Comparison of ENCODE assay signal across 15 cellular contexts in the genomic region with DNA sequence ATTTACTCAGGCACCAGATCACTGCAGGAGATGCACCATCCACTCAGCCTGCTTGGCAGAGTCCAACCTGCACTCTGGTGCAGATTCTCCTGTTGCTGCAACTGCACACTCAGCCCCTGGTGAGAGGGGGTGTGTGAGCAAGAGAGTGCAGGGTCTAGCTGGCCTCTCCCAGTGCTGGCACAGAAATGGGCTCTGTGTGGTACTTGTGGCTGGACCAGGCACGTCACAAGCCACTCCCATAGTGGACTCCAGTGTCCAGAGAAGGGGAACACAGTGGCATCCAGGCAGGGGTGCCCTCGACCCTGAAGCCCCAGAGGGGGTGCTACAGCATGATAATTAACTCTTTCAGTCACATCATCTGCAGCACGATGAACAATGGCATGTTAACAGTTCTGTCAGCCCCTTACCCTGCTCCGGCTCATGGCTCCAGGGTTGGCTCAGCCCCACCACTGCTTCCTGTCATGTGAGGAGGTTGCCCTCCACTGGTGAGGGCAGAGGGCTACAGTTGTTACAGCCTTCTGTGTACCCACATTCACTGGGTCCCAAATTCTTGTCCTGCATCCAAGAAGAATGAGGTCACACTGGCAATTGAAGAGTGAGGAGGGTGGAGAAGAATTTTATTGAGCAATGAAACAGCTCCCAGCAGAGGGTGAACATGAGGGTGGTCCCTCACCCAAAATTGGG.
DNase-seq lines count a peak whose midpoint lies in the region; ATAC-seq, FAIRE-seq and TF ChIP-seq lines count a peak whose summit lies in the region.
"Had no signal": no experiment of that assay in that cellular context is flagged by ENCODE, and none has a peak within 500 bp of the region (broad histone marks: within the 10 kb centered on the region; RNA-seq: fewer than 3 reads in every experiment).

No MANE protein-coding gene starts in this region.

- no peaks in the 10 kb centered on the region for H4K20me1 ChIP-seq in H1 (replicated peaks in 1 of 2; ENCODE audit: control insufficient read depth in 1 of 2, insufficient read depth in 2 of 2, low read length in 2 of 2)

- no peak overlapping the region; the same call in 1 of the 2 replicates for H3K18ac ChIP-seq in H1 (ENCODE audit: extremely low read depth, low read length)

- WGBS in H1 (ENCODE audit: extremely low coverage in 1 of 2, insufficient coverage in 1 of 2, insufficient read length in 1 of 2, insufficient replicate concordance in 2 of 2, low coverage in 1 of 2, low lambda C conversion rate in 2 of 2, missing lambda C conversion rate in 1 of 2), 2 experiments = 62% methylated on average over 4 of the region's 4 CpGs; no CpG with 5 or more reads in 1 of the 2 experiments

- H3K79me1 ChIP-seq in H1 (ENCODE audit: low read depth, low read length) = no peaks in the 10 kb centered on the region

- no peak overlapping the region for H3K9ac ChIP-seq in H1 (replicated peaks in 1 of 4; ENCODE audit: extremely low read depth in 1 of 4, low read depth in 3 of 4, low read length in 3 of 4)
- H3K9ac ChIP-seq: parathyroid adenoma had no signal

- H3K23ac ChIP-seq in H1 (ENCODE audit: insufficient read length) = no peak overlapping the region

- no peak overlapping the region for H3K27ac ChIP-seq in H1 (ENCODE audit: low read depth, low read length)
- H3K27ac ChIP-seq: parathyroid adenoma had no signal

- H3K23me2 ChIP-seq in H1 (ENCODE audit: low read depth, low read length) = no peaks in the 10 kb centered on the region; the same call in 1 of the 2 replicates

- no peaks in the 10 kb centered on the region for H3K79me2 ChIP-seq in H1 (ENCODE audit: control insufficient read depth in 1 of 2, insufficient read depth in 2 of 2, low read length in 2 of 2)
- H3K79me2 ChIP-seq: parathyroid adenoma had no signal

- peak; percentile 93 to 95 for TF ChIP-seq RAD21 in H1 (IDR thresholded peaks at IDR 0.05 in 1 of 2, conservative IDR thresholded peaks at IDR 0.05 in 1 of 2; ENCODE audit: low read depth in 2 of 2, low read length in 2 of 2)

- H2BK120ac ChIP-seq in H1 (replicated peaks; ENCODE audit: low read depth, low read length) = no peak overlapping the region

- CTCF ChIA-PET in H1 (lab: Charles Lee; ENCODE audit: partially characterized antibody) = interaction anchor here (0.5 to 1.2 kb wide), 3 partner anchors 12 to 1539 kb away, joined by 3 to 5 read pairs (median 3); no protein-coding TSS in a partner anchor

- H3K27me3 ChIP-seq in H1 (replicated peaks in 1 of 4; ENCODE audit: control insufficient read depth in 3 of 4, extremely low read depth in 1 of 4, insufficient read depth in 3 of 4, low read length in 3 of 4) = no peaks in the 10 kb centered on the region

- no peak overlapping the region for H2BK15ac ChIP-seq in H1 (ENCODE audit: low read length)

- H3K4me1 ChIP-seq in H1 (replicated peaks in 1 of 4; ENCODE audit: control insufficient read depth in 3 of 4, insufficient read depth in 4 of 4, low read length in 3 of 4) = peaks cover 2 to 8% (median 4%) of the 10 kb centered on the region in 4 experiments; a peak in 4 of 7 replicates

- peak overlapping the region; percentile 75 for H2AFZ ChIP-seq in H1 (ENCODE audit: low read length)
- H2AFZ ChIP-seq: parathyroid adenoma had no signal

- H2BK20ac ChIP-seq in H1 (ENCODE audit: low read length) = no peak overlapping the region

- H2AK5ac ChIP-seq in H1 (ENCODE audit: low read depth, low read length) = no peak overlapping the region

- no peaks in the 10 kb centered on the region for H3K36me3 ChIP-seq in H1 (ENCODE audit: control insufficient read depth in 2 of 4, insufficient read depth in 4 of 4, low read length in 3 of 4)

- no peak overlapping the region for H2BK12ac ChIP-seq in H1 (ENCODE audit: low read depth, low read length)

- no peak overlapping the region for H3K4me2 ChIP-seq in H1 (ENCODE audit: insufficient read depth in 1 of 2, low read depth in 2 of 2, low read length in 2 of 2)

- peak; percentile 13 for DNase-seq in DMS53 (lab: John Stamatoyannopoulos, UW)
- no peak for DNase-seq in DMS53 treated with DMSO at 0.1 percent for 48 hours (lab: John Stamatoyannopoulos, UW; ENCODE audit: unreplicated experiment)
- DNase-seq in M059J (ENCODE audit: low read depth) = peak; percentile 61
- DNase-seq in H1 (ENCODE audit: low read depth in 1 of 2, low spot score in 2 of 2) = peak in 1 of 2 experiments; percentile 46
- peak; percentile 24 for DNase-seq in renal cortical epithelial cell (ENCODE audit: low read depth)
- DNase-seq in HCEC 1CT = no peak
- no peak for DNase-seq in activated T-cell treated with anti-CD3 and anti-CD28 coated beads, Interleukin-2, amount 50 U/mL, for 48 hours
- DNase-seq: 8988T; activated CD4-positive, alpha-beta T cell treated with anti-CD3 and anti-CD28 coated beads for 4 hours; activated effector memory CD4-positive, alpha-beta T cell treated with anti-CD3 and anti-CD28 coated beads, Interleukin-2, amount 50 U/mL, for 16 hours; Kasumi-1; stimulated activated CD4-positive, alpha-beta T cell treated with anti-CD3 and anti-CD28 coated beads, Interleukin-4, amount 100 ng/mL, for 24 hours had no signal

- H4K8ac ChIP-seq in H1 (ENCODE audit: extremely low read depth, insufficient read depth, low read length) = no peak overlapping the region; the same call in 1 of the 2 replicates

- TF ChIP-seq EP300 in H1 (IDR thresholded peaks at IDR 0.05; ENCODE audit: borderline replicate concordance in 1 of 2, low read depth in 2 of 2, low read length in 2 of 2) = no peak

- no peak overlapping the region for H3K4ac ChIP-seq in H1 (replicated peaks; ENCODE audit: insufficient read length, low read depth, low read length)

- POLR2A ChIA-PET in H1 (lab: Charles Lee; ENCODE audit: partially characterized antibody) = no interaction called here

- H4K91ac ChIP-seq in H1 (replicated peaks; ENCODE audit: insufficient read length, low read length) = no peak overlapping the region

- no peaks in the 10 kb centered on the region for H3K9me3 ChIP-seq in H1 (ENCODE audit: insufficient read depth in 2 of 2, low read depth in 1 of 2, low read length in 1 of 2)

- H3K56ac ChIP-seq in H1 (replicated peaks; ENCODE audit: insufficient read length, low read depth, low read length) = no peak overlapping the region

- no peak overlapping the region for H3K14ac ChIP-seq in H1 (ENCODE audit: insufficient read length)

- FAIRE-seq in H1 (lab: Jason Lieb, UNC) = peak; percentile 91
- FAIRE-seq: frontal cortex had no signal

- no peak overlapping the region for H3K4me3 ChIP-seq in H1 (ENCODE audit: extremely low read depth in 1 of 4, insufficient read depth in 2 of 4, low read depth in 3 of 4, low read length in 4 of 4)

- peak overlapping the region; percentile 2 for H4K5ac ChIP-seq in H1 (ENCODE audit: insufficient read length, low read depth, low read length)

- no peak overlapping the region for H2BK5ac ChIP-seq in H1 (ENCODE audit: low read depth, low read length)

- ATAC-seq in GM21576 (IDR thresholded peaks at IDR 0.05; ENCODE audit: unreplicated experiment) = no peak

- no peak for TF ChIP-seq POLR2A in H1 (IDR thresholded peaks at IDR 0.05; ENCODE audit: control extremely low read depth in 1 of 2, low read depth in 2 of 2, low read length in 2 of 2)

- TF ChIP-seq CTCF in H1 (IDR thresholded peaks at IDR 0.05; ENCODE audit: control extremely low read depth in 1 of 3, insufficient read depth in 1 of 3, low read depth in 1 of 3, low read length in 3 of 3) = peak; percentile 83 to 89 (median 87)

TF ChIP-seq in H1, 55 proteins besides CTCF, POLR2A, EP300 and RAD21:
- TF ChIP-seq SP2 (IDR thresholded peaks at IDR 0.05; ENCODE audit: low read length) (no peak), KDM4A (IDR thresholded peaks at IDR 0.05; ENCODE audit: low read depth, low read length, severe bottlenecking) (no peak), ATF2 (IDR thresholded peaks at IDR 0.05; ENCODE audit: low read length) (no peak), YY1 (IDR thresholded peaks at IDR 0.05; ENCODE audit: low read depth, low read length) (peak; percentile 56; the same call in 1 of the 2 replicates), CREB1 (IDR thresholded peaks at IDR 0.05) (no peak), ZNF274 (IDR thresholded peaks at IDR 0.05; ENCODE audit: borderline replicate concordance, extremely low read depth, low read length) (no peak)
- TF ChIP-seq, protein P1, sequence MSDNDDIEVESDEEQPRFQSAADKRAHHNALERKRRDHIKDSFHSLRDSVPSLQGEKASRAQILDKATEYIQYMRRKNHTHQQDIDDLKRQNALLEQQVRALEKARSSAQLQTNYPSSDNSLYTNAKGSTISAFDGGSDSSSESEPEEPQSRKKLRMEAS (IDR thresholded peaks at IDR 0.05) = 0 out of 2 replicates have a peak, but pooled peaks have one; percentile 20

Comparison
In these comparisons a context has a peak if more than half of its experiments do, and no peak if none do; other contexts are left out.
1. DNase-seq: peak in DMS53 (single experiment), M059J (single experiment) and renal cortical epithelial cell (single experiment); none in DMS53 treated with DMSO at 0.1 percent for 48 hours (single experiment), HCEC 1CT (single experiment) and activated T-cell treated with anti-CD3 and anti-CD28 coated beads, Interleukin-2, amount 50 U/mL, for 48 hours (0 of 2).